ENCODE assay signal across 8 cellular contexts in genomic region chr1:28927442-28928305, GRCh38. TPM values are rescaled to one million over a fixed set of nuclear protein-coding genes. Genes with fewer than 3 reads are reported as not detected.
DNase-seq lines count a peak whose midpoint lies in the region; ATAC-seq and TF ChIP-seq lines count a peak whose summit lies in the region.
"Had no signal": no experiment of that assay in that cellular context is flagged by ENCODE, and none has a peak within 500 bp of the region (broad histone marks: within the 10 kb centered on the region; RNA-seq: fewer than 3 reads in every experiment).

No MANE protein-coding gene starts in this region.

- POLR2A ChIA-PET in GM10248 (lab: Yijun Ruan, JAX) = no interaction called here

- no peaks in the 10 kb centered on the region for H4K20me1 ChIP-seq in osteoblast (ENCODE audit: insufficient read depth, low read length)

- H2AFZ ChIP-seq in osteoblast (ENCODE audit: low read length) = peak overlapping the region; percentile 65

- H3K4me1 ChIP-seq in ectodermal cell (ENCODE audit: control insufficient read depth, insufficient read depth, low read length) (peaks cover 13% of the 10 kb centered on the region), osteoblast (ENCODE audit: insufficient read depth, low read length) (peaks cover 9% of the 10 kb centered on the region)

- H3K4me3 ChIP-seq in ectodermal cell (ENCODE audit: insufficient read depth, low read depth, low read length) = no peak overlapping the region
- no peak overlapping the region for H3K4me3 ChIP-seq in osteoblast (ENCODE audit: insufficient read depth, low read length)
- H3K4me3 ChIP-seq: SJSA1 had no signal

- ATAC-seq in GM19395 (IDR thresholded peaks at IDR 0.05; ENCODE audit: unreplicated experiment) = peak; percentile 20

- no peak overlapping the region for H3K4me2 ChIP-seq in osteoblast (ENCODE audit: insufficient read depth, low read length)

- no peaks in the 10 kb centered on the region for H3K36me3 ChIP-seq in ectodermal cell (ENCODE audit: control insufficient read depth, insufficient read depth, low read length)
- no peaks in the 10 kb centered on the region for H3K36me3 ChIP-seq in osteoblast (ENCODE audit: insufficient read depth, low read length)
- H3K36me3 ChIP-seq: SJSA1 had no signal

- peak; percentile 51 for DNase-seq in NCI-H460 (ENCODE audit: extremely low read depth, low read depth)
- DNase-seq in osteoblast (ENCODE audit: insufficient read length, low spot score, missing footprints) = no peak
- DNase-seq in GM10248 (ENCODE audit: extremely low spot score) = no peak
- no peak for DNase-seq in DMS79 treated with DMSO at 0.1 percent for 48 hours (lab: John Stamatoyannopoulos, UW)
- DNase-seq in activated CD4-positive, alpha-beta T cell treated with anti-CD3 and anti-CD28 coated beads, Interleukin-2, amount 50 U/mL, for 1 hour = no peak

- H3K27ac ChIP-seq in ectodermal cell (ENCODE audit: insufficient read depth, low read depth, low read length, poor library complexity, severe bottlenecking) (peak overlapping the region; percentile 73), osteoblast (ENCODE audit: low read depth, low read length) (no peak overlapping the region)
- H3K27ac ChIP-seq: SJSA1 had no signal

- CTCF ChIA-PET in GM10248 (lab: Yijun Ruan, JAX) = interaction anchor here (1.0 to 1.5 kb wide), 3 partner anchors 12 to 106 kb away, joined by 3 to 7 read pairs (median 5); no protein-coding TSS in a partner anchor

- H3K27me3 ChIP-seq in ectodermal cell (ENCODE audit: control insufficient read depth, insufficient read depth, low read length, poor library complexity, severe bottlenecking) (no peaks in the 10 kb centered on the region), osteoblast (ENCODE audit: insufficient read depth, low read length) (no peaks in the 10 kb centered on the region)
- H3K27me3 ChIP-seq: SJSA1 had no signal

- H3K79me2 ChIP-seq in osteoblast (ENCODE audit: insufficient read depth, low read length) = no peaks in the 10 kb centered on the region

- TF ChIP-seq CTCF in osteoblast (IDR thresholded peaks at IDR 0.05; ENCODE audit: extremely low read depth, low read depth, low read length) (no peak), GM10248 (IDR thresholded peaks at IDR 0.05; ENCODE audit: control extremely low read depth, extremely low read depth, low read depth, missing control alignments) (no peak)

- no peaks in the 10 kb centered on the region for H3K9me3 ChIP-seq in ectodermal cell (ENCODE audit: control insufficient read depth, low read length)
- no peaks in the 10 kb centered on the region for H3K9me3 ChIP-seq in osteoblast (ENCODE audit: low read depth, low read length)
- H3K9me3 ChIP-seq: SJSA1 had no signal

- 93% methylated on average over 2 of the region's 2 CpGs; no CpG with 5 or more reads in 1 of the 2 experiments for WGBS in ectodermal cell, 2 experiments

RNA-seq across cellular contexts. Expression of gene EPB41, which starts 13.3 kb away (rescaled TPM):
- 18.9 and 20.5 TPM in 2 replicates for total RNA-seq in NCI-H460 (2014; rRNA removed; shearing (Covaris generic))
- polyA plus RNA-seq in NCI-H460 (2014; cell fraction: nucleus; rRNA removed) = 15.3 and 22.1 TPM in 2 replicates
- polyA plus RNA-seq in ectodermal cell (2013, experiment 1 of 4) = 138 TPM
- polyA plus RNA-seq in ectodermal cell (2013, experiment 2 of 4) = 134 TPM
- polyA plus RNA-seq in ectodermal cell (2013, experiment 3 of 4) = 91.7 TPM
- 89.4 TPM for polyA plus RNA-seq in ectodermal cell (2013, experiment 4 of 4)
- total RNA-seq in osteoblast = 19.4 and 20.6 TPM in 2 replicates
